8 cellular contexts compared by ENCODE assay signal in the genomic region with DNA sequence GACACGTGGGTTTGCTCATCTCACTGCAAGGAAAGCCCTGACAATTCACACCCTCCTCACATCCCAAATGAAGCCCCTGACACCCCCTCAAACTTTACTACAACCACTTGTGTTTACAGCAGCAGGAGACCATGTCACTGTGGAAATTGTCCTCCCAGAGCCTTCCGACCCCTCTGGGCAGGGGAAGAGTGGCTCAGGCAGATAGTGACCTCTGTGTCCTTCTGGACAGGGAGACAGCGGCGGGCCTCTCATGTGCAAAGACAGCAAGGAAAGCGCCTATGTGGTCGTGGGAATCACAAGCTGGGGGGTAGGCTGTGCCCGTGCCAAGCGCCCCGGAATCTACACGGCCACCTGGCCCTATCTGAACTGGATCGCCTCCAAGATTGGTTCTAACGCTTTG. TPM values are rescaled to one million over a fixed set of nuclear protein-coding genes. Genes with fewer than 3 reads are reported as not detected.
"Had no signal": no experiment of that assay in that cellular context is flagged by ENCODE, and none has a peak within 500 bp of the region (broad histone marks: within the 10 kb centered on the region; RNA-seq: fewer than 3 reads in every experiment).

No MANE protein-coding gene starts in this region.

RNA-seq across cellular contexts. Expression of a gene that starts 6.4 kb away (rescaled TPM):
- total RNA-seq: OCI-LY7, PC-3, PC-9, Peyer's patch, RPMI7951, SJCRH30, SJSA1, SK-MEL-5 had no signal
